ENCODE assay signal across 26 cellular contexts in genomic region chr6:51893356-51893755, GRCh38.
DNase-seq lines count a peak whose midpoint lies in the region; ATAC-seq, FAIRE-seq and TF ChIP-seq lines count a peak whose summit lies in the region.
"Had no signal": no experiment of that assay in that cellular context is flagged by ENCODE, and none has a peak within 500 bp of the region (broad histone marks: within the 10 kb centered on the region; RNA-seq: fewer than 3 reads in every experiment).

No MANE protein-coding gene starts in this region.

- BruUV-seq in PC-3 (replicated peaks; lab: Mats Ljungman, UMichigan), result no TSS peak

- H2AFZ ChIP-seq in PC-3 (ENCODE audit: low read length), result no peak overlapping the region
- H2AFZ ChIP-seq: PC-9 had no signal

- H3K36me3 ChIP-seq in PC-3 (ENCODE audit: low read depth, low read length) (no peaks in the 10 kb centered on the region), bronchial epithelial cell (ENCODE audit: control insufficient read depth, insufficient read depth, low read length) (no peaks in the 10 kb centered on the region)

- no peaks in the 10 kb centered on the region for H3F3A ChIP-seq in PC-3 (ENCODE audit: low read length, unreplicated experiment)

- H3K36me3 Mint-ChIP-seq in CD14-positive monocyte, result no peaks in the 10 kb centered on the region
- H3K36me3 Mint-ChIP-seq: CD8-positive, alpha-beta memory T cell had no signal

- no peak for FAIRE-seq in bronchial epithelial cell (lab: Jason Lieb, UNC)
- FAIRE-seq: GM12891, HTR-8/SVneo, K562 had no signal

- POLR2A ChIA-PET in PC-3 (lab: Charles Lee; ENCODE audit: unreplicated experiment), result no interaction called here

- peaks cover 26% of the 10 kb centered on the region for H3K4me1 ChIP-seq in PC-3 (ENCODE audit: insufficient read depth, low read length)

- no peak overlapping the region for H3K4me3 Mint-ChIP-seq in CD14-positive monocyte
- H3K4me3 Mint-ChIP-seq: CD8-positive, alpha-beta memory T cell; H9 had no signal

- H3K27ac ChIP-seq in PC-3 (ENCODE audit: low read length), result peak overlapping the region; percentile 56
- H3K27ac ChIP-seq: C4-2B, PC-9 had no signal

- H3K9ac ChIP-seq in PC-3 (ENCODE audit: low read length), result no peak overlapping the region

- no peaks in the 10 kb centered on the region for H4K20me1 ChIP-seq in PC-3 (ENCODE audit: low read length)

- no peaks in the 10 kb centered on the region for H3K9me3 ChIP-seq in PC-3 (ENCODE audit: low read length)

- no peak for TF ChIP-seq CTCF in PC-3 (conservative IDR thresholded peaks at IDR 0.05; ENCODE audit: low read depth, low read length)
- no peak for TF ChIP-seq CTCF in bronchial epithelial cell (IDR thresholded peaks at IDR 0.05; ENCODE audit: insufficient read depth, low read length, severe bottlenecking)
- no peak for TF ChIP-seq CTCF in CD14-positive monocyte (IDR thresholded peaks at IDR 0.05)

- DNase-seq in PC-3 (peak; percentile 66), bronchial epithelial cell (ENCODE audit: low read depth) (peak; percentile 61), left kidney (ENCODE audit: low read depth, low spot score) (peak; percentile 5), midbrain (lab: John Stamatoyannopoulos, UW) (no peak), NCI-H1930 (lab: John Stamatoyannopoulos, UW) (no peak), CD14-positive monocyte (ENCODE audit: low spot score) (no peak)
- DNase-seq: Calu3; CD8-positive, alpha-beta memory T cell; DMS79 treated with DMSO at 0.1 percent for 48 hours; GF-D8; H9; Kasumi-1; NCI-H1105 treated with DMSO at 0.1 percent for 48 hours; NCI-H146; NCI-H2029; NCI-H446 treated with DMSO at 0.1 percent for 48 hours; NCI-H526; NCI-H82; NK-92 treated with Interleukin-12 subunit alpha and Interleukin-12 subunit beta, amount 100 ng/mL, for 24 hours; PC-9; Right ventricle myocardium superior had no signal

- peaks cover 0 to 7% (median 1%) of the 10 kb centered on the region in 7 donors for H3K9me3 Mint-ChIP-seq in CD14-positive monocyte
- H3K9me3 Mint-ChIP-seq: CD8-positive, alpha-beta memory T cell; H9 had no signal

- H3K79me2 ChIP-seq in PC-3 (ENCODE audit: low read length), result no peaks in the 10 kb centered on the region

- H3K27me3 ChIP-seq in PC-3 (ENCODE audit: low read length), result no peaks in the 10 kb centered on the region
- no peaks in the 10 kb centered on the region for H3K27me3 ChIP-seq in bronchial epithelial cell (ENCODE audit: control insufficient read depth, insufficient read depth, low read length)

- H3K27ac Mint-ChIP-seq in CD14-positive monocyte, result no peak overlapping the region
- H3K27ac Mint-ChIP-seq: H9 had no signal

- H3K9me2 ChIP-seq in PC-3 (replicated peaks; ENCODE audit: low read length), result no peaks in the 10 kb centered on the region

- intact Hi-C loops in PC-3 (cut with micrococcal nuclease), result no loop called here
- intact Hi-C loops in CD14-positive monocyte (cut with micrococcal nuclease), result no loop called here

- peak overlapping the region; percentile 36 for H3K4me2 ChIP-seq in PC-3 (ENCODE audit: low read length)
- H3K4me2 ChIP-seq: PC-9 had no signal

- no peaks in the 10 kb centered on the region for H3K4me1 Mint-ChIP-seq in CD14-positive monocyte
- H3K4me1 Mint-ChIP-seq: CD8-positive, alpha-beta memory T cell; H9 had no signal

- CTCF ChIA-PET in PC-3 (lab: Charles Lee), result no interaction called here

- ATAC-seq in PC-3 (peak; percentile 56), GM19452 (IDR thresholded peaks at IDR 0.05; ENCODE audit: unreplicated experiment) (no peak)
- ATAC-seq: K562 had no signal

- H3K27me3 Mint-ChIP-seq in CD14-positive monocyte (ENCODE audit: low read depth in 3 of 3), result peaks cover 0 to 1% (median 0%) of the 10 kb centered on the region in 3 donors

- H3K4me3 ChIP-seq in PC-3 (ENCODE audit: low read length) (no peak overlapping the region), bronchial epithelial cell (ENCODE audit: low read depth, low read length) (no peak overlapping the region)
- H3K4me3 ChIP-seq: K562, PC-9 had no signal

Comparison
In these comparisons a context has a peak if more than half of its experiments do, and no peak if none do; other contexts are left out.
1. DNase-seq: peak in PC-3 (single experiment), bronchial epithelial cell (single experiment) and left kidney (single experiment); none in midbrain (single experiment), NCI-H1930 (0 of 2) and CD14-positive monocyte (single experiment).